1 cellular context compared by ENCODE assay signal in the genomic region with DNA sequence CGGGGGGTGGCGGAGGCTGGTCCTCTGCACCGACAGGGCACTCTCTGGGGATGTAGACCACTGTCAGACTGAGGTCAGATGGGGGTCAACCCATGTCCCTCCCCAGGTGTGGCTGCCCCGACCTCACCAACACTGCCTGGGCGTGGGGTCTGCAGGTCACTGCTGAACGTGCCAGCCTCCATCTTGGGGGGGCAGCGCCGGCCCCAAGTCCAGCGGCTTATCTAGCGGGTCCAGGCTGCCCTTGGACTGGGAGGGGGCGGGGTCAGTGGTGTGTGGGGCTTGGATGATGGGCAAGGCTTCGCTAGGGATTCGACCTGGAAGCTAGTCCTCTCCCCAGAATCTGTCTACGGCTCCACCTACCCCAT.
TF ChIP-seq lines count a peak whose summit lies in the region.

No MANE protein-coding gene starts in this region.

TF ChIP-seq in H1, 55 proteins besides CTCF, POLR2A, EP300 and RAD21:
- no peak for TF ChIP-seq TAF7 (optimal IDR thresholded peaks at IDR 0.05; ENCODE audit: borderline replicate concordance, low read depth, low read length)
- TF ChIP-seq BCL11A (IDR thresholded peaks at IDR 0.05; ENCODE audit: low read depth in 2 of 2, low read length in 2 of 2) = no peak
- no peak for TF ChIP-seq SIN3A (conservative IDR thresholded peaks at IDR 0.05 in 1 of 2, IDR thresholded peaks at IDR 0.05 in 1 of 2; ENCODE audit: low read depth in 1 of 2, low read length in 2 of 2)
- no peak for TF ChIP-seq HDAC6 (IDR thresholded peaks at IDR 0.05; ENCODE audit: low read depth, low read length)
- TF ChIP-seq, protein P1, sequence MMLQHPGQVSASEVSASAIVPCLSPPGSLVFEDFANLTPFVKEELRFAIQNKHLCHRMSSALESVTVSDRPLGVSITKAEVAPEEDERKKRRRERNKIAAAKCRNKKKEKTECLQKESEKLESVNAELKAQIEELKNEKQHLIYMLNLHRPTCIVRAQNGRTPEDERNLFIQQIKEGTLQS (IDR thresholded peaks at IDR 0.05; ENCODE audit: insufficient read depth, low read depth, low read length) = no peak
- TF ChIP-seq TEAD4 (IDR thresholded peaks at IDR 0.05; ENCODE audit: low read depth, low read length) = no peak
- no peak for TF ChIP-seq RFX5 (IDR thresholded peaks at IDR 0.05; ENCODE audit: borderline replicate concordance, low read depth, low read length)
